ENCODE assay signal across 22 cellular contexts in the genomic region with DNA sequence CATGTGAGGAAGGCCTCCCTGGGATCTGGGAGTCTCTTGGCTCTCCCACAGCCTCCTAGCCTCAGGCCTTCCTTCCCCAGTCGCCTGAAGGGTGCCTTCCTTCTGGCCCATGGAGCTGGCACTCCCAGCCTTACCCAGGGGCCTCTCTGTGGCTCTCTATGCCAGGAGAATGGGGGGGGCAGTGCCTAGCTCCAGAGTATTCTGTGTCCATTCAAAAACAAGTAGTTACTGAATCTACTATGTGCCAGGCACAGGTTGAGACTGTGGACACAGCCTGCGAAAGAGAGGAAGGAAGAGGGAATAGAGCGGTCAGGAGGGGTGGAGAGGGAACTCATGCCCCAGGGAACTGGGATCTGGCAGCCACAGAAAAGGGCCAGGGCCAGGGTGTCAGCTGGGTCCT. TPM values are rescaled to one million over a fixed set of nuclear protein-coding genes. Genes with fewer than 3 reads are reported as not detected.
DNase-seq lines count a peak whose midpoint lies in the region; ATAC-seq, FAIRE-seq and TF ChIP-seq lines count a peak whose summit lies in the region.
"Had no signal": no experiment of that assay in that cellular context is flagged by ENCODE, and none has a peak within 500 bp of the region (broad histone marks: within the 10 kb centered on the region; RNA-seq: fewer than 3 reads in every experiment).

No MANE protein-coding gene starts in this region.

- H3K18ac ChIP-seq in trophoblast cell (ENCODE audit: low read length), result no peak overlapping the region

- no peak overlapping the region for H2AFZ ChIP-seq in trophoblast cell (ENCODE audit: insufficient read depth, low read length, poor library complexity)
- H2AFZ ChIP-seq: GM23248, PC-9 had no signal

- intact Hi-C loops in left cardiac atrium (cut with DNase I) (no loop called here), Right ventricle myocardium superior (cut with DNase I) (no loop called here), kidney (cut with DNase I) (no loop called here), posterior cingulate gyrus (cut with DNase I) (no loop called here)

- TF ChIP-seq CTCF in kidney (IDR thresholded peaks at IDR 0.05; ENCODE audit: borderline replicate concordance, extremely low read depth, insufficient read depth), result no peak
- no peak for TF ChIP-seq CTCF in glutamatergic neuron (IDR thresholded peaks at IDR 0.05; ENCODE audit: partially characterized antibody, unreplicated experiment)

- no peaks in the 10 kb centered on the region for H3K9me3 ChIP-seq in trophoblast cell (ENCODE audit: insufficient read depth, low read depth, low read length)
- no peaks in the 10 kb centered on the region for H3K9me3 ChIP-seq in kidney (ENCODE audit: control insufficient read depth in 1 of 2, low read length in 2 of 2)

- no peak overlapping the region for H2AK5ac ChIP-seq in trophoblast cell (ENCODE audit: low read length)

- no peak for DNase-seq in left cardiac atrium
- no peak for DNase-seq in Right ventricle myocardium superior
- peak; percentile 9 for DNase-seq in medulla oblongata (ENCODE audit: extremely low spot score)
- DNase-seq in trophoblast cell, result no peak
- DNase-seq in kidney, result no peak
- no peak for DNase-seq in glutamatergic neuron
- no peak for DNase-seq in posterior cingulate gyrus
- DNase-seq: CD8-positive, alpha-beta memory T cell; DMS79; GM23248; KG1; NCI-H1436; NCI-H2081; NCI-H510A; NCI-H774; PC-9 had no signal

- H3K27ac ChIP-seq in trophoblast cell (ENCODE audit: low read depth, low read length), result no peak overlapping the region
- H3K27ac ChIP-seq in kidney (ENCODE audit: low read depth in 2 of 2, low read length in 2 of 2), result no peak overlapping the region
- H3K27ac ChIP-seq: BLaER1 treated with 17β-estradiol and CSF1 and Interleukin-3, amounts not matched to agents 10 nM and 100 nM; GM23248; PC-9 had no signal

- H3K4me2 ChIP-seq in trophoblast cell (ENCODE audit: low read length), result no peak overlapping the region
- H3K4me2 ChIP-seq: BLaER1 treated with 17β-estradiol and CSF1 and Interleukin-3, amounts not matched to agents 10 nM and 100 nM; PC-9 had no signal

- H3K36me3 ChIP-seq in trophoblast cell (ENCODE audit: control insufficient read depth in 1 of 2, insufficient read depth in 2 of 2, low read length in 2 of 2) (no peaks in the 10 kb centered on the region), kidney (ENCODE audit: control insufficient read depth in 1 of 2, insufficient read depth in 2 of 2, low read length in 2 of 2) (no peaks in the 10 kb centered on the region)
- H3K36me3 ChIP-seq: BLaER1 treated with 17β-estradiol and CSF1 and Interleukin-3, amounts not matched to agents 10 nM and 100 nM had no signal

- no peak overlapping the region for H2BK120ac ChIP-seq in trophoblast cell (ENCODE audit: insufficient read depth, low read length, poor library complexity)

- H3K4ac ChIP-seq in trophoblast cell (ENCODE audit: low read depth, low read length), result no peak overlapping the region

- no peak overlapping the region for H3K14ac ChIP-seq in trophoblast cell (ENCODE audit: low read length)

- no peaks in the 10 kb centered on the region for H3K36me3 Mint-ChIP-seq in glutamatergic neuron (ENCODE audit: unreplicated experiment)
- H3K36me3 Mint-ChIP-seq: CD8-positive, alpha-beta memory T cell had no signal

- no CpG with 5 or more reads among the region's 3 CpGs for WGBS in trophoblast cell (ENCODE audit: extremely low coverage, insufficient coverage, insufficient read length)

- no peak overlapping the region for H2BK12ac ChIP-seq in trophoblast cell (ENCODE audit: low read length)

- no peak overlapping the region for H2BK5ac ChIP-seq in trophoblast cell (ENCODE audit: low read depth, low read length, poor library complexity)

- H3K4me3 Mint-ChIP-seq in glutamatergic neuron (ENCODE audit: unreplicated experiment), result no peak overlapping the region
- H3K4me3 Mint-ChIP-seq: CD8-positive, alpha-beta memory T cell had no signal

- peak overlapping the region; percentile 4 for H4K91ac ChIP-seq in trophoblast cell (ENCODE audit: low read depth, low read length)

- peaks cover 3% of the 10 kb centered on the region for H3K27me3 Mint-ChIP-seq in glutamatergic neuron (ENCODE audit: unreplicated experiment)

- H3K79me1 ChIP-seq in trophoblast cell (ENCODE audit: low read length), result no peaks in the 10 kb centered on the region

- no peak overlapping the region for H4K12ac ChIP-seq in trophoblast cell (ENCODE audit: low read depth, low read length)

- ATAC-seq in left cardiac atrium (peak; percentile 15 to 42), Right ventricle myocardium superior (ENCODE audit: poor library complexity) (no peak), HG03097 (IDR thresholded peaks at IDR 0.05; ENCODE audit: low FRiP score, unreplicated experiment) (no peak)
- ATAC-seq: GM12878, HepG2 had no signal

- H3K23ac ChIP-seq in trophoblast cell (ENCODE audit: low read length), result no peak overlapping the region

- H3K27ac Mint-ChIP-seq in glutamatergic neuron (ENCODE audit: unreplicated experiment), result no peak overlapping the region

- no peaks in the 10 kb centered on the region for H3K4me1 ChIP-seq in trophoblast cell (ENCODE audit: control insufficient read depth in 1 of 2, insufficient read depth in 2 of 2, low read length in 2 of 2)
- H3K4me1 ChIP-seq in kidney (ENCODE audit: control insufficient read depth in 1 of 2, insufficient read depth in 1 of 2, low read depth in 1 of 2, low read length in 2 of 2), result peaks cover 0 to 5% of the 10 kb centered on the region in 2 donors
- H3K4me1 ChIP-seq: BLaER1 treated with 17β-estradiol and CSF1 and Interleukin-3, amounts not matched to agents 10 nM and 100 nM had no signal

- no peaks in the 10 kb centered on the region for H3K79me2 ChIP-seq in trophoblast cell (ENCODE audit: control insufficient read depth, insufficient read depth, low read length, poor library complexity)

- FAIRE-seq in kidney (lab: Jason Lieb, UNC), result no peak
- FAIRE-seq: A204.1, D721Med, GM12878, HepG2 had no signal

- no peaks in the 10 kb centered on the region for H3K27me3 ChIP-seq in trophoblast cell (ENCODE audit: insufficient read depth, low read length)
- H3K27me3 ChIP-seq: BLaER1 treated with 17β-estradiol and CSF1 and Interleukin-3, amounts not matched to agents 10 nM and 100 nM had no signal

- H3K4me3 ChIP-seq in trophoblast cell (ENCODE audit: low read depth, low read length) (no peak overlapping the region), kidney (ENCODE audit: low read length in 2 of 2) (no peak overlapping the region)
- H3K4me3 ChIP-seq: BLaER1 treated with 17β-estradiol and CSF1 and Interleukin-3, amounts not matched to agents 10 nM and 100 nM; GM12878; GM23248; PC-9 had no signal

- peaks cover 2% of the 10 kb centered on the region for H3K4me1 Mint-ChIP-seq in glutamatergic neuron (ENCODE audit: low read depth, unreplicated experiment)
- H3K4me1 Mint-ChIP-seq: CD8-positive, alpha-beta memory T cell had no signal

- H3K9me3 Mint-ChIP-seq in glutamatergic neuron (ENCODE audit: unreplicated experiment), result peaks cover 4% of the 10 kb centered on the region

- H3K9ac ChIP-seq in trophoblast cell (ENCODE audit: low read length) (no peak overlapping the region), kidney (ENCODE audit: low read length in 2 of 2) (no peak overlapping the region)
- H3K9ac ChIP-seq: BLaER1 treated with 17β-estradiol and CSF1 and Interleukin-3, amounts not matched to agents 10 nM and 100 nM; GM23248 had no signal

- no peak overlapping the region for H4K8ac ChIP-seq in trophoblast cell (ENCODE audit: low read depth, low read length)

RNA-seq across cellular contexts. Expression of a gene that starts 2.7 kb away (rescaled TPM):
- total RNA-seq in left cardiac atrium (not detected), Right ventricle myocardium superior (not detected), kidney (not detected), glutamatergic neuron (ENCODE audit: unreplicated experiment) (1.3 TPM)
- polyA plus RNA-seq in trophoblast cell (2013), result 0.22 and 0.25 TPM in 2 replicates
- polyA plus RNA-seq in kidney (ENCODE audit: insufficient read depth, low read depth, low replicate concordance), result 1.2 TPM
- total RNA-seq: CD8-positive, alpha-beta memory T cell; GM12878; GM23248; PC-9 had no signal
- polyA plus RNA-seq: CD8-positive, alpha-beta memory T cell; GM23248 had no signal

RNA-seq across cellular contexts. Expression of a gene that starts 16.9 kb away (rescaled TPM):
- total RNA-seq in left cardiac atrium (10 to 100 TPM; 20.2 to 24.4 TPM), Right ventricle myocardium superior (17.7 TPM), kidney (36.7 TPM), glutamatergic neuron (ENCODE audit: unreplicated experiment) (27.4 TPM)
- 31.7 and 33.1 TPM in 2 replicates for polyA plus RNA-seq in trophoblast cell (2013)
- 50.8 TPM for polyA plus RNA-seq in kidney (ENCODE audit: insufficient read depth, low read depth, low replicate concordance)

RNA-seq across cellular contexts. Expression of a gene that starts 20.3 kb away (rescaled TPM):
- total RNA-seq in left cardiac atrium (10 to 100 TPM; 13.3 to 26.4 TPM), Right ventricle myocardium superior (15.4 TPM), kidney (6.2 TPM), glutamatergic neuron (ENCODE audit: unreplicated experiment) (15.4 TPM)
- 2.3 and 2.4 TPM in 2 replicates for polyA plus RNA-seq in trophoblast cell (2013)
- polyA plus RNA-seq in kidney (ENCODE audit: insufficient read depth, low read depth, low replicate concordance), result 44.7 TPM
- total RNA-seq: GM23248 had no signal
- polyA plus RNA-seq: CD8-positive, alpha-beta memory T cell had no signal

RNA-seq across cellular contexts. Expression of a gene that starts 35.7 kb away (rescaled TPM):
- total RNA-seq in left cardiac atrium, result 100 to 1,000 TPM; 118 to 145 TPM
- total RNA-seq in Right ventricle myocardium superior, result 43.4 TPM
- 70.7 and 77.0 TPM in 2 replicates for polyA plus RNA-seq in trophoblast cell (2013)
- 154 TPM for total RNA-seq in kidney
- polyA plus RNA-seq in kidney (ENCODE audit: insufficient read depth, low read depth, low replicate concordance), result 291 TPM
- total RNA-seq in glutamatergic neuron (ENCODE audit: unreplicated experiment), result 40.9 TPM

Comparison
In these comparisons a context has a peak if more than half of its experiments do, and no peak if none do; other contexts are left out.
1. ATAC-seq: peak in left cardiac atrium (2 of 2); none in Right ventricle myocardium superior (single experiment) and HG03097 (single experiment).